ENCODE assay signal across 1 cellular context in genomic region chr13:46097015-46097414, GRCh38.
TF ChIP-seq lines count a peak whose summit lies in the region.

No MANE protein-coding gene starts in this region.

TF ChIP-seq in K562, 482 proteins besides CTCF, POLR2A, EP300 and RAD21 (continued from another document):
- TF ChIP-seq ZNF263 (CRISPR knock-in tag; IDR thresholded peaks at IDR 0.05; ENCODE audit: borderline replicate concordance) (no peak), STAT5B (CRISPR knock-in tag; IDR thresholded peaks at IDR 0.05) (no peak), IRF2 (CRISPR knock-in tag; IDR thresholded peaks at IDR 0.05) (no peak), TCF7L2 (IDR thresholded peaks at IDR 0.05; ENCODE audit: low read depth, low read length) (no peak), SMARCE1 (IDR thresholded peaks at IDR 0.05) (no peak), ARNT (IDR thresholded peaks at IDR 0.05) (no peak), KAT2B (IDR thresholded peaks at IDR 0.05; ENCODE audit: low read depth, low read length) (no peak), ZNF561 (CRISPR knock-in tag; conservative IDR thresholded peaks at IDR 0.05) (no peak), ZBTB33 (CRISPR knock-in tag; IDR thresholded peaks at IDR 0.05) (no peak), NFE2 (IDR thresholded peaks at IDR 0.05; ENCODE audit: low read depth) (no peak), TRIM24 (IDR thresholded peaks at IDR 0.05) (no peak), NR0B1 (IDR thresholded peaks at IDR 0.05; ENCODE audit: partially characterized antibody) (no peak), YBX1 (IDR thresholded peaks at IDR 0.05) (no peak), HMG20B (CRISPR knock-in tag; IDR thresholded peaks at IDR 0.05) (no peak), PRPF4 (IDR thresholded peaks at IDR 0.05; ENCODE audit: insufficient read depth, low read depth, low read length, poor library complexity, severe bottlenecking) (no peak)
